ENCODE assay signal across 14 cellular contexts in genomic region chr3:162719684-162720341, GRCh38.
A peak's percentile ranks its signal among the peaks of the same experiment; 100 is the strongest.
DNase-seq lines count a peak whose midpoint lies in the region; TF ChIP-seq lines count a peak whose summit lies in the region.
"Had no signal": no experiment of that assay in that cellular context is flagged by ENCODE, and none has a peak within 500 bp of the region (broad histone marks: within the 10 kb centered on the region; RNA-seq: fewer than 3 reads in every experiment).

No MANE protein-coding gene starts in this region.

- intact Hi-C loops in thyroid gland (cut with DNase I), result no loop called here
- intact Hi-C loops in lower leg skin (cut with DNase I; ENCODE audit: low total_unique reads), result no loop called here

- DNase-seq in EL (peak; percentile 92), NCI-H226 (peak; percentile 81), choroid plexus epithelial cell (ENCODE audit: low read depth) (peak; percentile 96), myocyte (ENCODE audit: low read depth) (peak; percentile 83), thyroid gland (no peak), lower leg skin (ENCODE audit: low spot score in 2 of 2) (no peak), CD1c-positive myeloid dendritic cell (ENCODE audit: extremely low spot score) (no peak)
- no peak for DNase-seq in stimulated activated CD4-positive, alpha-beta T cell treated with anti-CD3 and anti-CD28 coated beads, Interleukin-1b, Interleukin-23, amount 100 ng/mL, for 48 hours
- DNase-seq: activated CD8-positive, alpha-beta memory T cell treated with anti-CD3 and anti-CD28 coated beads, Interleukin-2, amount 10 ng/mL, durations not matched to agents 7 days and 5 days; NCI-H446 treated with DMSO at 0.1 percent for 48 hours; nephron progenitor cell; stimulated activated CD4-positive, alpha-beta T cell treated with anti-CD3 and anti-CD28 coated beads, Interleukin-2, amount 100 ng/mL, for 48 hours; T-helper 2 cell had no signal

- H3K27ac ChIP-seq in thyroid gland, result no peak overlapping the region
- H3K27ac ChIP-seq: suprapubic skin had no signal

- TF ChIP-seq CTCF in choroid plexus epithelial cell (conservative IDR thresholded peaks at IDR 0.05; ENCODE audit: low read depth, low read length) (no peak), thyroid gland (IDR thresholded peaks at IDR 0.05) (no peak), lower leg skin (IDR thresholded peaks at IDR 0.05) (no peak)

- H3K4me3 ChIP-seq in choroid plexus epithelial cell (ENCODE audit: low read depth, low read length) (no peak overlapping the region), thyroid gland (replicated peaks in 1 of 3) (no peak overlapping the region), lower leg skin (ENCODE audit: low read depth, poor library complexity, severe bottlenecking) (no peak overlapping the region)
- H3K4me3 ChIP-seq: suprapubic skin had no signal

- no peaks in the 10 kb centered on the region for H3K36me3 ChIP-seq in thyroid gland
- H3K36me3 ChIP-seq: suprapubic skin had no signal

- no peaks in the 10 kb centered on the region for H3K27me3 ChIP-seq in thyroid gland
- H3K27me3 ChIP-seq: suprapubic skin had no signal

- no peaks in the 10 kb centered on the region for H3K4me1 ChIP-seq in thyroid gland
- H3K4me1 ChIP-seq: suprapubic skin had no signal

- no peaks in the 10 kb centered on the region for H3K9me3 ChIP-seq in thyroid gland
- H3K9me3 ChIP-seq: suprapubic skin had no signal

- TF ChIP-seq POLR2A in thyroid gland (IDR thresholded peaks at IDR 0.05) (no peak), lower leg skin (IDR thresholded peaks at IDR 0.05) (no peak)

Comparison
In these comparisons a context has a peak if more than half of its experiments do, and no peak if none do; other contexts are left out.
1. DNase-seq: peak in EL (single experiment), NCI-H226 (single experiment), choroid plexus epithelial cell (single experiment) and myocyte (single experiment); none in thyroid gland (0 of 2), lower leg skin (0 of 2), CD1c-positive myeloid dendritic cell (single experiment) and stimulated activated CD4-positive, alpha-beta T cell treated with anti-CD3 and anti-CD28 coated beads, Interleukin-1b, Interleukin-23, amount 100 ng/mL, for 48 hours (single experiment).